ENCODE assay signal across 11 cellular contexts in genomic region chr16:12500771-12501170, GRCh38.
A peak's percentile ranks its signal among the peaks of the same experiment; 100 is the strongest.
DNase-seq lines count a peak whose midpoint lies in the region; ATAC-seq and TF ChIP-seq lines count a peak whose summit lies in the region.
"Had no signal": no experiment of that assay in that cellular context is flagged by ENCODE, and none has a peak within 500 bp of the region (broad histone marks: within the 10 kb centered on the region; RNA-seq: fewer than 3 reads in every experiment).

No MANE protein-coding gene starts in this region.

- CTCF ChIA-PET in activated CD8-positive, alpha-beta T cell treated with anti-CD3 and anti-CD28 coated beads for 36 hours (lab: Charles Lee) = no interaction called here
- CTCF ChIA-PET in activated CD8-positive, alpha-beta T cell treated with anti-CD3 and anti-CD28 coated beads, Interleukin-2, amount 10 ng/mL, durations not matched to agents 7 days and 5 days (lab: Charles Lee) = no interaction called here
- CTCF ChIA-PET in activated CD4-positive, alpha-beta memory T cell treated with anti-CD3 and anti-CD28 coated beads for 36 hours (lab: Charles Lee) = no interaction called here

- no peak for TF ChIP-seq CTCF in activated CD8-positive, alpha-beta T cell treated with anti-CD3 and anti-CD28 coated beads for 36 hours (IDR thresholded peaks at IDR 0.05)

- no peaks in the 10 kb centered on the region for H3K4me1 Mint-ChIP-seq in activated CD8-positive, alpha-beta T cell treated with anti-CD3 and anti-CD28 coated beads for 36 hours (ENCODE audit: low read depth)
- peaks cover 3% of the 10 kb centered on the region for H3K4me1 Mint-ChIP-seq in activated CD8-positive, alpha-beta T cell treated with anti-CD3 and anti-CD28 coated beads, Interleukin-2, amount 10 ng/mL, durations not matched to agents 7 days and 5 days (ENCODE audit: low read depth)
- H3K4me1 Mint-ChIP-seq in activated CD4-positive, alpha-beta memory T cell treated with anti-CD3 and anti-CD28 coated beads for 36 hours (ENCODE audit: low read depth) = no peaks in the 10 kb centered on the region

- no peak overlapping the region for H3K27ac Mint-ChIP-seq in activated CD8-positive, alpha-beta T cell treated with anti-CD3 and anti-CD28 coated beads for 36 hours
- no peak overlapping the region for H3K27ac Mint-ChIP-seq in activated CD8-positive, alpha-beta T cell treated with anti-CD3 and anti-CD28 coated beads, Interleukin-2, amount 10 ng/mL, durations not matched to agents 7 days and 5 days
- H3K27ac Mint-ChIP-seq in activated CD4-positive, alpha-beta memory T cell treated with anti-CD3 and anti-CD28 coated beads for 36 hours = no peak overlapping the region

- POLR2A ChIA-PET in activated CD8-positive, alpha-beta T cell treated with anti-CD3 and anti-CD28 coated beads for 36 hours (lab: Charles Lee) = no interaction called here
- POLR2A ChIA-PET in activated CD8-positive, alpha-beta T cell treated with anti-CD3 and anti-CD28 coated beads, Interleukin-2, amount 10 ng/mL, durations not matched to agents 7 days and 5 days (lab: Charles Lee) = no interaction called here
- POLR2A ChIA-PET in activated CD4-positive, alpha-beta memory T cell treated with anti-CD3 and anti-CD28 coated beads for 36 hours (lab: Charles Lee) = no interaction called here

- no peaks in the 10 kb centered on the region for H3K27me3 Mint-ChIP-seq in activated CD8-positive, alpha-beta T cell treated with anti-CD3 and anti-CD28 coated beads for 36 hours
- H3K27me3 Mint-ChIP-seq in activated CD8-positive, alpha-beta T cell treated with anti-CD3 and anti-CD28 coated beads, Interleukin-2, amount 10 ng/mL, durations not matched to agents 7 days and 5 days (ENCODE audit: low read depth) = no peaks in the 10 kb centered on the region
- no peaks in the 10 kb centered on the region for H3K27me3 Mint-ChIP-seq in activated CD4-positive, alpha-beta memory T cell treated with anti-CD3 and anti-CD28 coated beads for 36 hours
- H3K27me3 Mint-ChIP-seq: natural killer cell treated with Interleukin-12 subunit alpha and Interleukin-12 subunit beta and Interleukin-15 and Interleukin-18, amount 100 ng/mL, for 72 hours had no signal

- no peaks in the 10 kb centered on the region for H3K36me3 Mint-ChIP-seq in activated CD8-positive, alpha-beta T cell treated with anti-CD3 and anti-CD28 coated beads for 36 hours (ENCODE audit: low read depth)
- H3K36me3 Mint-ChIP-seq in activated CD8-positive, alpha-beta T cell treated with anti-CD3 and anti-CD28 coated beads, Interleukin-2, amount 10 ng/mL, durations not matched to agents 7 days and 5 days (ENCODE audit: low read depth) = no peaks in the 10 kb centered on the region
- no peaks in the 10 kb centered on the region for H3K36me3 Mint-ChIP-seq in activated CD4-positive, alpha-beta memory T cell treated with anti-CD3 and anti-CD28 coated beads for 36 hours
- H3K36me3 Mint-ChIP-seq: natural killer cell treated with Interleukin-12 subunit alpha and Interleukin-12 subunit beta and Interleukin-15 and Interleukin-18, amount 100 ng/mL, for 72 hours had no signal

- no peaks in the 10 kb centered on the region for H3K9me3 Mint-ChIP-seq in activated CD8-positive, alpha-beta T cell treated with anti-CD3 and anti-CD28 coated beads for 36 hours
- no peaks in the 10 kb centered on the region for H3K9me3 Mint-ChIP-seq in activated CD8-positive, alpha-beta T cell treated with anti-CD3 and anti-CD28 coated beads, Interleukin-2, amount 10 ng/mL, durations not matched to agents 7 days and 5 days (ENCODE audit: insufficient read depth)
- H3K9me3 Mint-ChIP-seq in activated CD4-positive, alpha-beta memory T cell treated with anti-CD3 and anti-CD28 coated beads for 36 hours = no peaks in the 10 kb centered on the region
- H3K9me3 Mint-ChIP-seq: natural killer cell treated with Interleukin-12 subunit alpha and Interleukin-12 subunit beta and Interleukin-15 and Interleukin-18, amount 100 ng/mL, for 72 hours had no signal

- ATAC-seq in activated CD8-positive, alpha-beta T cell treated with anti-CD3 and anti-CD28 coated beads for 36 hours = peak; percentile 61
- no peak for ATAC-seq in activated CD8-positive, alpha-beta T cell treated with anti-CD3 and anti-CD28 coated beads, Interleukin-2, amount 10 ng/mL, durations not matched to agents 7 days and 5 days
- ATAC-seq in GM18858 (IDR thresholded peaks at IDR 0.05; ENCODE audit: unreplicated experiment) (no peak), GM21825 (IDR thresholded peaks at IDR 0.05; ENCODE audit: unreplicated experiment) (no peak)

- intact Hi-C loops in activated CD8-positive, alpha-beta T cell treated with anti-CD3 and anti-CD28 coated beads for 36 hours (cut with micrococcal nuclease) = no loop called here
- intact Hi-C loops in activated CD4-positive, alpha-beta memory T cell treated with anti-CD3 and anti-CD28 coated beads for 36 hours (cut with micrococcal nuclease) = loop anchor here (5.0 kb wide), 1 partner anchor 37 kb away; no protein-coding TSS in a partner anchor

- peak; percentile 20 for DNase-seq in activated CD8-positive, alpha-beta T cell treated with anti-CD3 and anti-CD28 coated beads for 36 hours
- no peak for DNase-seq in activated CD8-positive, alpha-beta T cell treated with anti-CD3 and anti-CD28 coated beads, Interleukin-2, amount 10 ng/mL, durations not matched to agents 7 days and 5 days
- DNase-seq in LoVo (ENCODE audit: low spot score) (peak; percentile 1), myocyte (ENCODE audit: low read depth) (peak; percentile 45), HT-29 (ENCODE audit: low spot score) (no peak)
- peak; percentile 47 for DNase-seq in activated CD4-positive, alpha-beta memory T cell treated with anti-CD3 and anti-CD28 coated beads for 36 hours
- DNase-seq: activated CD4-positive, alpha-beta T cell treated with anti-CD3 and anti-CD28 coated beads for 1 hour; spleen had no signal

- no peak overlapping the region for H3K4me3 Mint-ChIP-seq in activated CD8-positive, alpha-beta T cell treated with anti-CD3 and anti-CD28 coated beads for 36 hours
- H3K4me3 Mint-ChIP-seq in activated CD8-positive, alpha-beta T cell treated with anti-CD3 and anti-CD28 coated beads, Interleukin-2, amount 10 ng/mL, durations not matched to agents 7 days and 5 days = no peak overlapping the region
- no peak overlapping the region for H3K4me3 Mint-ChIP-seq in activated CD4-positive, alpha-beta memory T cell treated with anti-CD3 and anti-CD28 coated beads for 36 hours
- H3K4me3 Mint-ChIP-seq: natural killer cell treated with Interleukin-12 subunit alpha and Interleukin-12 subunit beta and Interleukin-15 and Interleukin-18, amount 100 ng/mL, for 72 hours had no signal

Comparison
In these comparisons a context has a peak if more than half of its experiments do, and no peak if none do; other contexts are left out.
1. DNase-seq: peak in activated CD8-positive, alpha-beta T cell treated with anti-CD3 and anti-CD28 coated beads for 36 hours (single experiment), LoVo (single experiment), activated CD4-positive, alpha-beta memory T cell treated with anti-CD3 and anti-CD28 coated beads for 36 hours (single experiment) and myocyte (single experiment); none in activated CD8-positive, alpha-beta T cell treated with anti-CD3 and anti-CD28 coated beads, Interleukin-2, amount 10 ng/mL, durations not matched to agents 7 days and 5 days (single experiment) and HT-29 (single experiment).